21 cellular contexts compared by ENCODE assay signal in the genomic region with DNA sequence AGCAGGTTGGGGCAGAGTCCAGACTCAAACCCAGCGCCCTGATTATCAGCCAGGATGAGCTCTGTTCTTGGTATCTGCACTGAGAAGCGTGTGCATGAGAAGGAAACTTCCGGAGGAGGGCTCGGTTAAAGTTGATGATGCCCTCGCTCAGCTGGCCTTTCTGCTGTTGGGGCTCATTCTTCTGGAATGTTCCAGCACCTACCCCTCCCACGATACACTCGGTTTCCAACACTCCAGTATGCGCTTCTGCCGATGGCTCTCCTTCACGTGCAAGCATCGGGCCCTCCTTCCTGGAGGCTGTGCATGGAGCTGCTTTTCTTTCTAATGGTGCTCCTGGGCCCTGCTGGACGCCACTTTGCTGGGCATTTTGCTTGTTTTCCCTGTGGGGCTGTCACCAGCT.
"Had no signal": no experiment of that assay in that cellular context is flagged by ENCODE, and none has a peak within 500 bp of the region (broad histone marks: within the 10 kb centered on the region; RNA-seq: fewer than 3 reads in every experiment).

No MANE protein-coding gene starts in this region.

- H3K27ac Mint-ChIP-seq: memory B cell; natural killer cell treated with Interleukin-12 subunit alpha and Interleukin-12 subunit beta and Interleukin-15 and Interleukin-18, amount 100 ng/mL, for 72 hours; stimulated activated naive B cell treated with anti-CD40 and anti-IgM and Interleukin-4, amounts not matched to agents 10 μg/mL and 1 μg/mL and 100 μg/mL, for 72 hours had no signal

- H3K36me3 Mint-ChIP-seq: memory B cell; natural killer cell treated with Interleukin-12 subunit alpha and Interleukin-12 subunit beta and Interleukin-15 and Interleukin-18, amount 100 ng/mL, for 72 hours; stimulated activated naive B cell treated with anti-CD40 and anti-IgM and Interleukin-4, amounts not matched to agents 10 μg/mL and 1 μg/mL and 100 μg/mL, for 72 hours had no signal

- DNase-seq: dermis blood vessel endothelial cell; esophagus squamous epithelium; glutamatergic neuron; lower lobe of right lung; midbrain; psoas muscle; retina; right lobe of liver; stimulated activated CD4-positive, alpha-beta T cell treated with anti-CD3 and anti-CD28 coated beads, Interleukin-2, amount 100 ng/mL, for 24 hours; stimulated activated CD4-positive, alpha-beta T cell treated with anti-CD3 and anti-CD28 coated beads, Interleukin-4, amount 100 ng/mL, for 4 hours; stimulated activated naive B cell treated with anti-CD40 and anti-IgM and Interleukin-4, amounts not matched to agents 10 μg/mL and 1 μg/mL and 100 μg/mL, for 72 hours; stomach; substantia nigra; uterus had no signal

- H3K27me3 ChIP-seq: colonic mucosa, gastroesophageal sphincter, right lobe of liver, upper lobe of left lung, uterus had no signal

- H3K9me3 Mint-ChIP-seq: memory B cell; natural killer cell treated with Interleukin-12 subunit alpha and Interleukin-12 subunit beta and Interleukin-15 and Interleukin-18, amount 100 ng/mL, for 72 hours had no signal

- H3K4me1 ChIP-seq: right lobe of liver had no signal

- H3K4me3 Mint-ChIP-seq: memory B cell; natural killer cell treated with Interleukin-12 subunit alpha and Interleukin-12 subunit beta and Interleukin-15 and Interleukin-18, amount 100 ng/mL, for 72 hours; stimulated activated naive B cell treated with anti-CD40 and anti-IgM and Interleukin-4, amounts not matched to agents 10 μg/mL and 1 μg/mL and 100 μg/mL, for 72 hours had no signal

- H3K4me3 ChIP-seq: colonic mucosa, esophagus squamous epithelium, gastroesophageal sphincter, left lung, lower lobe of right lung, psoas muscle, right lobe of liver, stomach, upper lobe of left lung, uterus had no signal

- H3K27me3 Mint-ChIP-seq: natural killer cell treated with Interleukin-12 subunit alpha and Interleukin-12 subunit beta and Interleukin-15 and Interleukin-18, amount 100 ng/mL, for 72 hours had no signal

- H3K27ac ChIP-seq: colonic mucosa, esophagus squamous epithelium, gastroesophageal sphincter, left lung, lower lobe of right lung, neutrophil, psoas muscle, right lobe of liver, stomach, upper lobe of left lung, uterus had no signal

- H3K9me3 ChIP-seq: colonic mucosa, lower lobe of right lung, neutrophil, psoas muscle, right lobe of liver, uterus had no signal

- H3K36me3 ChIP-seq: colonic mucosa, esophagus squamous epithelium, gastroesophageal sphincter, left lung, lower lobe of right lung, neutrophil, right lobe of liver, stomach, upper lobe of left lung, uterus had no signal

- ATAC-seq: gastroesophageal sphincter; left lung; lower lobe of right lung; natural killer cell treated with Interleukin-12 subunit alpha and Interleukin-12 subunit beta and Interleukin-15 and Interleukin-18, amount 100 ng/mL, for 72 hours; psoas muscle; right lobe of liver; stimulated activated naive B cell treated with anti-CD40 and anti-IgM and Interleukin-4, amounts not matched to agents 10 μg/mL and 1 μg/mL and 100 μg/mL, for 72 hours had no signal
